ENCODE assay signal across 8 cellular contexts in the genomic region with DNA sequence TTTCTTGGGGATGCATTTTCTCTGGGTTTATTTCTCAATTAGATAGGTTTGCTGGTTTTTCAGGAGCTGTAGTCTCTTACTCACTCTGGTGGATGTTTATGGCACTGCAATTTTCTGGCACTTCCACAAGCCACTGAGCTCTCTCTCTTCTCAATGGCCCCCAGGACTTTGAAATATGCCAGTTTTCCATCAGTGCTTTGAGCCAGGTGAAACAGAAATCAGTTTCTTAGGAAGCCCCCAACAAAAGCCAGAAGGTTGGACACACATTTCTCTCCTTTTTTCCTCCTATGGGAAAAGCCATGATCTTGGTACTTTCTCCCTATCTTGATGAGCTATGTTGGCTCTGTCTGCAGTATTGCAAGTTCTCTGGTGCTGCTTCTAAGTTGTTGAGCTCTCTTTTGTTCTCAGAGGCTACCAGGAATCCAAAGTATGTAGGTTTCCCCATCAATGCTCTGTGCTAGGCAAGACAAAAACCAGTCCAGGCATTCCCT.
DNase-seq lines count a peak whose midpoint lies in the region; ATAC-seq and TF ChIP-seq lines count a peak whose summit lies in the region.

No MANE protein-coding gene starts in this region.

- ATAC-seq in HG03378 (IDR thresholded peaks at IDR 0.05; ENCODE audit: unreplicated experiment): peak; percentile 64

- DNase-seq in activated T-cell treated with anti-CD3 and anti-CD28 coated beads for 4 hours (peak; percentile 2), RPMI8226 (peak; percentile 17), epithelial cell of proximal tubule (ENCODE audit: low read depth) (no peak), retinal pigment epithelial cell (ENCODE audit: low read depth) (no peak), NCI-H2029 treated with DMSO at 0.1 percent for 48 hours (lab: John Stamatoyannopoulos, UW) (no peak), 8988T (no peak)
- no peak for DNase-seq in activated T-cell treated with anti-CD3 and anti-CD28 coated beads, Interleukin-2, amount 50 U/mL, for 1 hour

- TF ChIP-seq CTCF in epithelial cell of proximal tubule (conservative IDR thresholded peaks at IDR 0.05; ENCODE audit: low read depth, low read length): peak; percentile 85
- TF ChIP-seq CTCF in retinal pigment epithelial cell (conservative IDR thresholded peaks at IDR 0.05; ENCODE audit: low read depth, low read length): peak; percentile 89

- H3K4me3 ChIP-seq in epithelial cell of proximal tubule (ENCODE audit: low read depth, low read length) (no peak overlapping the region), retinal pigment epithelial cell (ENCODE audit: low read length) (no peak overlapping the region)

Comparison
In these comparisons a context has a peak if more than half of its experiments do, and no peak if none do; other contexts are left out.
1. DNase-seq: peak in activated T-cell treated with anti-CD3 and anti-CD28 coated beads for 4 hours (single experiment) and RPMI8226 (single experiment); none in activated T-cell treated with anti-CD3 and anti-CD28 coated beads, Interleukin-2, amount 50 U/mL, for 1 hour (single experiment), epithelial cell of proximal tubule (single experiment), retinal pigment epithelial cell (single experiment), NCI-H2029 treated with DMSO at 0.1 percent for 48 hours (single experiment) and 8988T (single experiment).